Comparison of ENCODE assay signal across 14 cellular contexts in genomic region chr3:41507336-41508062, GRCh38.
"Had no signal": no experiment of that assay in that cellular context is flagged by ENCODE, and none has a peak within 500 bp of the region (broad histone marks: within the 10 kb centered on the region; RNA-seq: fewer than 3 reads in every experiment).

No MANE protein-coding gene starts in this region.

- DNase-seq: activated CD4-positive, alpha-beta memory T cell treated with anti-CD3 and anti-CD28 coated beads for 36 hours; activated naive CD8-positive, alpha-beta T cell treated with anti-CD3 and anti-CD28 coated beads, Interleukin-2, amount 10 ng/mL, durations not matched to agents 7 days and 5 days; activated T-cell treated with anti-CD3 and anti-CD28 coated beads, Interleukin-2, amount 50 U/mL, for 4 hours; anterior cingulate cortex; colonic mucosa; left colon; natural killer cell; right lobe of liver; stimulated activated CD4-positive, alpha-beta T cell treated with anti-CD3 and anti-CD28 coated beads, Interleukin-15, amount 100 ng/mL, for 24 hours; stimulated activated CD4-positive, alpha-beta T cell treated with anti-CD3 and anti-CD28 coated beads, Interleukin-4, amount 100 ng/mL, for 24 hours; T1000; upper lobe of right lung had no signal

- H3K27ac ChIP-seq: colonic mucosa, prostate gland, right lobe of liver, upper lobe of right lung had no signal

- H3K4me1 ChIP-seq: colonic mucosa, prostate gland, right lobe of liver, upper lobe of right lung had no signal

- ATAC-seq: activated T-cell treated with anti-CD3 and anti-CD28 coated beads, Interleukin-2, amount 50 U/mL, for 4 hours; left colon; natural killer cell; right lobe of liver; upper lobe of right lung had no signal

- H3K27me3 ChIP-seq: colonic mucosa, right lobe of liver, upper lobe of right lung had no signal

- H3K36me3 ChIP-seq: colonic mucosa, prostate gland, right lobe of liver, upper lobe of right lung had no signal

- H3K9me3 ChIP-seq: colonic mucosa, prostate gland, right lobe of liver, upper lobe of right lung had no signal

- H3K4me3 ChIP-seq: colonic mucosa, lung, prostate gland, right lobe of liver, upper lobe of right lung had no signal
